In genomic region chr20:50450961-50451752, GRCh38 we compare ENCODE assay signal across 1 cellular context.
A peak's percentile ranks its signal among the peaks of the same experiment; 100 is the strongest.
TF ChIP-seq lines count a peak whose summit lies in the region.

No MANE protein-coding gene starts in this region.

TF ChIP-seq in HepG2, 621 proteins besides CTCF, POLR2A, EP300 and RAD21 (continued from another document and continues in another):
- TF ChIP-seq, protein P1, sequence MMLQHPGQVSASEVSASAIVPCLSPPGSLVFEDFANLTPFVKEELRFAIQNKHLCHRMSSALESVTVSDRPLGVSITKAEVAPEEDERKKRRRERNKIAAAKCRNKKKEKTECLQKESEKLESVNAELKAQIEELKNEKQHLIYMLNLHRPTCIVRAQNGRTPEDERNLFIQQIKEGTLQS (CRISPR knock-in tag; IDR thresholded peaks at IDR 0.05) = peak; percentile 11; the same call in 1 of the 2 replicates
- TF ChIP-seq ZNF839 (CRISPR knock-in tag; IDR thresholded peaks at IDR 0.05; ENCODE audit: borderline replicate concordance) (no peak), ZNF282 (IDR thresholded peaks at IDR 0.05; ENCODE audit: partially characterized antibody) (no peak), ZNF451 (CRISPR knock-in tag; IDR thresholded peaks at IDR 0.05) (no peak), RBM39 (IDR thresholded peaks at IDR 0.05; ENCODE audit: low read depth, low read length, poor library complexity, severe bottlenecking) (no peak), GABPA (IDR thresholded peaks at IDR 0.05; ENCODE audit: low read depth, low read length) (no peak), GABPA (CRISPR knock-in tag; IDR thresholded peaks at IDR 0.05; ENCODE audit: low read depth) (no peak), ZFP36L1 (CRISPR knock-in tag; IDR thresholded peaks at IDR 0.05) (no peak), MBNL3 (CRISPR knock-in tag; conservative IDR thresholded peaks at IDR 0.05) (no peak), TIGD3 (CRISPR knock-in tag; IDR thresholded peaks at IDR 0.05; ENCODE audit: borderline replicate concordance) (no peak), MAX (IDR thresholded peaks at IDR 0.05) (no peak; the same call in 1 of the 2 replicates), NFYC (CRISPR knock-in tag; IDR thresholded peaks at IDR 0.05) (no peak), NCOA5 (CRISPR knock-in tag; IDR thresholded peaks at IDR 0.05) (no peak), RELA (CRISPR knock-in tag; IDR thresholded peaks at IDR 0.05) (no peak), HCFC1 (IDR thresholded peaks at IDR 0.05; ENCODE audit: low read depth, low read length) (no peak), ZNF674 (CRISPR knock-in tag; IDR thresholded peaks at IDR 0.05; ENCODE audit: low read depth) (no peak), ZBTB46 (CRISPR knock-in tag; IDR thresholded peaks at IDR 0.05; ENCODE audit: borderline replicate concordance) (peak; percentile 89; the same call in 1 of the 2 replicates), PCBP2 (optimal IDR thresholded peaks at IDR 0.05; ENCODE audit: low read depth, low read length, poor library complexity, severe bottlenecking) (no peak), ZNF737 (CRISPR knock-in tag; IDR thresholded peaks at IDR 0.05; ENCODE audit: borderline replicate concordance) (no peak), ZNF598 (CRISPR knock-in tag; IDR thresholded peaks at IDR 0.05; ENCODE audit: borderline replicate concordance) (peak; percentile 75), IRX3 (CRISPR knock-in tag; IDR thresholded peaks at IDR 0.05; ENCODE audit: borderline replicate concordance, low read depth) (no peak), ZNF747 (CRISPR knock-in tag; IDR thresholded peaks at IDR 0.05; ENCODE audit: borderline replicate concordance) (peak; percentile 78; the same call in 1 of the 2 replicates), DPF2 (CRISPR knock-in tag; IDR thresholded peaks at IDR 0.05; ENCODE audit: borderline replicate concordance, low read depth) (peak; percentile 63), SMYD3 (CRISPR knock-in tag; IDR thresholded peaks at IDR 0.05) (no peak), SAP130 (CRISPR knock-in tag; IDR thresholded peaks at IDR 0.05; ENCODE audit: low read depth) (peak; percentile 62), KLF9 (CRISPR knock-in tag; IDR thresholded peaks at IDR 0.05; ENCODE audit: low read depth) (no peak), ZNF75D (CRISPR knock-in tag; IDR thresholded peaks at IDR 0.05; ENCODE audit: borderline replicate concordance) (no peak), ESRRA (CRISPR knock-in tag; IDR thresholded peaks at IDR 0.05; ENCODE audit: low read depth) (peak; percentile 75), HNF4G (IDR thresholded peaks at IDR 0.05; ENCODE audit: borderline replicate concordance, low read depth, low read length) (no peak), HNF4G (CRISPR knock-in tag; IDR thresholded peaks at IDR 0.05; ENCODE audit: borderline replicate concordance, low read depth) (0 out of 2 replicates have a peak, but pooled peaks have one; percentile 23), ZNF256 (CRISPR knock-in tag; conservative IDR thresholded peaks at IDR 0.05) (no peak), ZNF782 (CRISPR knock-in tag; IDR thresholded peaks at IDR 0.05; ENCODE audit: borderline replicate concordance) (no peak; the same call in 1 of the 2 replicates), IKZF1 (IDR thresholded peaks at IDR 0.05) (no peak), MLLT10 (CRISPR knock-in tag; IDR thresholded peaks at IDR 0.05) (no peak), HOXA3 (CRISPR knock-in tag; IDR thresholded peaks at IDR 0.05) (peak; percentile 47; the same call in 1 of the 2 replicates), ZNF670 (CRISPR knock-in tag; IDR thresholded peaks at IDR 0.05; ENCODE audit: borderline replicate concordance) (no peak), ZNF431 (CRISPR knock-in tag; IDR thresholded peaks at IDR 0.05; ENCODE audit: borderline replicate concordance, low read depth) (no peak), MEIS1 (CRISPR knock-in tag; IDR thresholded peaks at IDR 0.05; ENCODE audit: borderline replicate concordance) (peak; percentile 69; the same call in 1 of the 2 replicates), ZFAT (CRISPR knock-in tag; conservative IDR thresholded peaks at IDR 0.05) (no peak), HDAC6 (IDR thresholded peaks at IDR 0.05; ENCODE audit: low read depth, low read length) (no peak), ZFP36 (IDR thresholded peaks at IDR 0.05; ENCODE audit: borderline replicate concordance, low read depth, low read length, partially characterized antibody) (peak; percentile 14), ZNF687 (CRISPR knock-in tag; IDR thresholded peaks at IDR 0.05) (peak; percentile 94), SRSF4 (IDR thresholded peaks at IDR 0.05; ENCODE audit: low read depth, low read length, poor library complexity, severe bottlenecking) (no peak), SALL2 (CRISPR knock-in tag; IDR thresholded peaks at IDR 0.05) (no peak), ELF1 (CRISPR knock-in tag; IDR thresholded peaks at IDR 0.05) (no peak), ATF7 (IDR thresholded peaks at IDR 0.05) (no peak), ATF7 (CRISPR knock-in tag; IDR thresholded peaks at IDR 0.05) (0 out of 2 replicates have a peak, but pooled peaks have one; percentile 45), ZIK1 (CRISPR knock-in tag; IDR thresholded peaks at IDR 0.05; ENCODE audit: borderline replicate concordance, low read depth) (0 out of 2 replicates have a peak, but pooled peaks have one; percentile 59), ZBTB21 (CRISPR knock-in tag; IDR thresholded peaks at IDR 0.05) (no peak), WIZ (CRISPR knock-in tag; IDR thresholded peaks at IDR 0.05) (no peak; the same call in 1 of the 2 replicates), ZNF703 (CRISPR knock-in tag; IDR thresholded peaks at IDR 0.05; ENCODE audit: borderline replicate concordance) (no peak), ZMAT3 (CRISPR knock-in tag; conservative IDR thresholded peaks at IDR 0.05) (no peak), KDM5B (CRISPR knock-in tag; IDR thresholded peaks at IDR 0.05; ENCODE audit: borderline replicate concordance) (peak; percentile 61; the same call in 1 of the 2 replicates), ZFP90 (CRISPR knock-in tag; IDR thresholded peaks at IDR 0.05; ENCODE audit: borderline replicate concordance) (0 out of 2 replicates have a peak, but pooled peaks have one; percentile 18), CREM (IDR thresholded peaks at IDR 0.05) (peak; percentile 47; the same call in 1 of the 2 replicates), CREM (CRISPR knock-in tag; IDR thresholded peaks at IDR 0.05) (no peak), ATF7-NPFF (CRISPR knock-in tag; IDR thresholded peaks at IDR 0.05; ENCODE audit: low read depth) (no peak), FOXA3 (CRISPR knock-in tag; IDR thresholded peaks at IDR 0.05) (peak; percentile 13; the same call in 1 of the 2 replicates), ZFY (CRISPR knock-in tag; IDR thresholded peaks at IDR 0.05) (peak; percentile 37; the same call in 1 of the 2 replicates)
- TF ChIP-seq, protein P2, sequence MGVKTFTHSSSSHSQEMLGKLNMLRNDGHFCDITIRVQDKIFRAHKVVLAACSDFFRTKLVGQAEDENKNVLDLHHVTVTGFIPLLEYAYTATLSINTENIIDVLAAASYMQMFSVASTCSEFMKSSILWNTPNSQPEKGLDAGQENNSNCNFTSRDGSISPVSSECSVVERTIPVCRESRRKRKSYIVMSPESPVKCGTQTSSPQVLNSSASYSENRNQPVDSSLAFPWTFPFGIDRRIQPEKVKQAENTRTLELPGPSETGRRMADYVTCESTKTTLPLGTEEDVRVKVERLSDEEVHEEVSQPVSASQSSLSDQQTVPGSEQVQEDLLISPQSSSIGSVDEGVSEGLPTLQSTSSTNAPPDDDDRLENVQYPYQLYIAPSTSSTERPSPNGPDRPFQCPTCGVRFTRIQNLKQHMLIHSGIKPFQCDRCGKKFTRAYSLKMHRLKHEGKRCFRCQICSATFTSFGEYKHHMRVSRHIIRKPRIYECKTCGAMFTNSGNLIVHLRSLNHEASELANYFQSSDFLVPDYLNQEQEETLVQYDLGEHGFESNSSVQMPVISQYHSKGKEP (CRISPR knock-in tag; IDR thresholded peaks at IDR 0.05) = no peak
- TF ChIP-seq, protein P3, sequence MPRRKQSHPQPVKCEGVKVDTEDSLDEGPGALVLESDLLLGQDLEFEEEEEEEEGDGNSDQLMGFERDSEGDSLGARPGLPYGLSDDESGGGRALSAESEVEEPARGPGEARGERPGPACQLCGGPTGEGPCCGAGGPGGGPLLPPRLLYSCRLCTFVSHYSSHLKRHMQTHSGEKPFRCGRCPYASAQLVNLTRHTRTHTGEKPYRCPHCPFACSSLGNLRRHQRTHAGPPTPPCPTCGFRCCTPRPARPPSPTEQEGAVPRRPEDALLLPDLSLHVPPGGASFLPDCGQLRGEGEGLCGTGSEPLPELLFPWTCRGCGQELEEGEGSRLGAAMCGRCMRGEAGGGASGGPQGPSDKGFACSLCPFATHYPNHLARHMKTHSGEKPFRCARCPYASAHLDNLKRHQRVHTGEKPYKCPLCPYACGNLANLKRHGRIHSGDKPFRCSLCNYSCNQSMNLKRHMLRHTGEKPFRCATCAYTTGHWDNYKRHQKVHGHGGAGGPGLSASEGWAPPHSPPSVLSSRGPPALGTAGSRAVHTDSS (CRISPR knock-in tag; conservative IDR thresholded peaks at IDR 0.05) = peak; percentile 40; the same call in 1 of the 2 replicates
- TF ChIP-seq, protein P4, sequence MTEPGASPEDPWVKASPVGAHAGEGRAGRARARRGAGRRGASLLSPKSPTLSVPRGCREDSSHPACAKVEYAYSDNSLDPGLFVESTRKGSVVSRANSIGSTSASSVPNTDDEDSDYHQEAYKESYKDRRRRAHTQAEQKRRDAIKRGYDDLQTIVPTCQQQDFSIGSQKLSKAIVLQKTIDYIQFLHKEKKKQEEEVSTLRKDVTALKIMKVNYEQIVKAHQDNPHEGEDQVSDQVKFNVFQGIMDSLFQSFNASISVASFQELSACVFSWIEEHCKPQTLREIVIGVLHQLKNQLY (CRISPR knock-in tag; IDR thresholded peaks at IDR 0.05) = no peak
- TF ChIP-seq, protein P5, sequence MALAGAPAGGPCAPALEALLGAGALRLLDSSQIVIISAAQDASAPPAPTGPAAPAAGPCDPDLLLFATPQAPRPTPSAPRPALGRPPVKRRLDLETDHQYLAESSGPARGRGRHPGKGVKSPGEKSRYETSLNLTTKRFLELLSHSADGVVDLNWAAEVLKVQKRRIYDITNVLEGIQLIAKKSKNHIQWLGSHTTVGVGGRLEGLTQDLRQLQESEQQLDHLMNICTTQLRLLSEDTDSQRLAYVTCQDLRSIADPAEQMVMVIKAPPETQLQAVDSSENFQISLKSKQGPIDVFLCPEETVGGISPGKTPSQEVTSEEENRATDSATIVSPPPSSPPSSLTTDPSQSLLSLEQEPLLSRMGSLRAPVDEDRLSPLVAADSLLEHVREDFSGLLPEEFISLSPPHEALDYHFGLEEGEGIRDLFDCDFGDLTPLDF (CRISPR knock-in tag; IDR thresholded peaks at IDR 0.05) = no peak
